Comparison of ENCODE assay signal across 32 cellular contexts in genomic region chr13:98200211-98200878, GRCh38. TPM values are rescaled to one million over a fixed set of nuclear protein-coding genes. Genes with fewer than 3 reads are reported as not detected.
DNase-seq lines count a peak whose midpoint lies in the region; ATAC-seq and TF ChIP-seq lines count a peak whose summit lies in the region.
"Had no signal": no experiment of that assay in that cellular context is flagged by ENCODE, and none has a peak within 500 bp of the region (broad histone marks: within the 10 kb centered on the region; RNA-seq: fewer than 3 reads in every experiment).

No MANE protein-coding gene starts in this region.

- peak overlapping the region; percentile 80 to 99 (median 97) for H3K27ac Mint-ChIP-seq in H9
- peak overlapping the region; percentile 18 for H3K27ac Mint-ChIP-seq in chondrocyte (ENCODE audit: unreplicated experiment)
- peak overlapping the region; percentile 85 for H3K27ac Mint-ChIP-seq in progenitor cell of endocrine pancreas
- no peak overlapping the region for H3K27ac Mint-ChIP-seq in activated T-helper 17 cell treated with anti-CD3 and anti-CD28 coated beads, Interleukin-2, amount 50 U/mL, for 72 hours
- H3K27ac Mint-ChIP-seq: activated CD8-positive, alpha-beta T cell treated with anti-CD3 and anti-CD28 coated beads, Interleukin-2, amount 10 ng/mL, durations not matched to agents 7 days and 5 days; B cell; T-helper 2 cell treated with Interferon-gamma antibody and Interleukin-4, amounts not matched to agents 5 μg/mL and 100 μg/mL, for 36 hours had no signal

- H3K4me3 Mint-ChIP-seq in H9 (peak overlapping the region; percentile 52 to 69), chondrocyte (ENCODE audit: unreplicated experiment) (no peak overlapping the region), progenitor cell of endocrine pancreas (ENCODE audit: low read depth) (peak overlapping the region; percentile 43)
- H3K4me3 Mint-ChIP-seq in activated T-helper 17 cell treated with anti-CD3 and anti-CD28 coated beads, Interleukin-2, amount 50 U/mL, for 72 hours: no peak overlapping the region
- H3K4me3 Mint-ChIP-seq: activated CD8-positive, alpha-beta T cell treated with anti-CD3 and anti-CD28 coated beads, Interleukin-2, amount 10 ng/mL, durations not matched to agents 7 days and 5 days; B cell; naive B cell; T-helper 2 cell treated with Interferon-gamma antibody and Interleukin-4, amounts not matched to agents 5 μg/mL and 100 μg/mL, for 36 hours had no signal

- no peak overlapping the region for H4K8ac ChIP-seq in H9 (replicated peaks; ENCODE audit: insufficient read length, low read depth, low read length)

- DNase-seq in H9 (peak; percentile 82), chondrocyte (ENCODE audit: low spot score) (no peak), iPS-NIHi7 (ENCODE audit: extremely low spot score) (peak; percentile 66), progenitor cell of endocrine pancreas (ENCODE audit: low spot score, unreplicated experiment) (no peak), NCI-H446 treated with DMSO at 0.1 percent for 48 hours (lab: John Stamatoyannopoulos, UW) (no peak), NCI-H1694 treated with DMSO at 0.1 percent for 48 hours (lab: John Stamatoyannopoulos, UW) (no peak)
- DNase-seq in stimulated activated CD4-positive, alpha-beta T cell treated with anti-CD3 and anti-CD28 coated beads, Interleukin-2, amount 100 ng/mL, for 24 hours: no peak
- DNase-seq: activated CD8-positive, alpha-beta T cell treated with anti-CD3 and anti-CD28 coated beads, Interleukin-2, amount 10 ng/mL, durations not matched to agents 7 days and 5 days; activated naive CD4-positive, alpha-beta T cell treated with anti-CD3 and anti-CD28 coated beads, Interleukin-2, amount 50 U/mL, for 16 hours; body of pancreas; DMS 273 treated with DMSO at 0.1 percent for 48 hours; dorsolateral prefrontal cortex; esophagus squamous epithelium; foreskin keratinocyte; GM23248; left ventricle myocardium inferior; naive B cell; NCI-H1436 treated with DMSO at 0.1 percent for 48 hours; NCI-H2107; NCI-H446; stimulated activated naive CD8-positive, alpha-beta T cell treated with anti-CD3 and anti-CD28 coated beads, Interleukin-15, Interleukin-2, amounts not matched to agents 100 U/mL and 50 U/mL, for 24 hours had no signal

- H2BK20ac ChIP-seq in H9 (ENCODE audit: low read depth, low read length, poor library complexity, severe bottlenecking): no peak overlapping the region

- H4K5ac ChIP-seq in H9 (ENCODE audit: insufficient read length, low read depth, low read length): no peak overlapping the region

- H4K91ac ChIP-seq in H9 (ENCODE audit: insufficient read length, low read depth, low read length): no peak overlapping the region

- peak overlapping the region; percentile 78 for H2AK5ac ChIP-seq in H9 (ENCODE audit: insufficient read length, low read length)

- no peak for TF ChIP-seq CTCF in H9 (conservative IDR thresholded peaks at IDR 0.05)
- TF ChIP-seq CTCF in chondrocyte (IDR thresholded peaks at IDR 0.05): no peak
- no peak for TF ChIP-seq CTCF in progenitor cell of endocrine pancreas (IDR thresholded peaks at IDR 0.05; ENCODE audit: unreplicated experiment)

- H3K56ac ChIP-seq in H9 (ENCODE audit: insufficient read length, low read depth, low read length): no peak overlapping the region

- H3K4me1 Mint-ChIP-seq in H9: peaks cover 45 to 51% of the 10 kb centered on the region in 2 experiments
- peaks cover 77% of the 10 kb centered on the region for H3K4me1 Mint-ChIP-seq in chondrocyte (ENCODE audit: low read depth)
- H3K4me1 Mint-ChIP-seq in progenitor cell of endocrine pancreas (ENCODE audit: low read depth): peaks cover 38% of the 10 kb centered on the region
- H3K4me1 Mint-ChIP-seq in activated T-helper 17 cell treated with anti-CD3 and anti-CD28 coated beads, Interleukin-2, amount 50 U/mL, for 72 hours: no peaks in the 10 kb centered on the region
- H3K4me1 Mint-ChIP-seq: B cell, naive B cell had no signal

- H3K18ac ChIP-seq in H9 (ENCODE audit: insufficient read length, low read depth, low read length): no peak overlapping the region

- H3K79me2 ChIP-seq in H9 (ENCODE audit: insufficient read depth, low read length): peaks cover 5% of the 10 kb centered on the region; the same call in 1 of the 2 replicates

- H3K9me3 ChIP-seq in H9 (ENCODE audit: control insufficient read depth, low read depth, low read length): no peaks in the 10 kb centered on the region
- H3K9me3 ChIP-seq: body of pancreas, vagina had no signal

- no peaks in the 10 kb centered on the region for H3K27me3 ChIP-seq in H9 (ENCODE audit: insufficient read depth, low read length)
- H3K27me3 ChIP-seq: body of pancreas, dorsolateral prefrontal cortex, esophagus squamous epithelium, foreskin keratinocyte, vagina had no signal

- peak overlapping the region; percentile 82 for H3K4me2 ChIP-seq in H9 (ENCODE audit: insufficient read depth, insufficient read length, low read length)

- H3K14ac ChIP-seq in H9 (ENCODE audit: insufficient read depth, low read length): no peak overlapping the region

- H3K9me3 Mint-ChIP-seq in H9 (peaks cover 17 to 20% of the 10 kb centered on the region in 2 experiments), chondrocyte (ENCODE audit: low read depth) (peaks cover 6% of the 10 kb centered on the region), progenitor cell of endocrine pancreas (ENCODE audit: low read depth) (peaks cover 8% of the 10 kb centered on the region)
- H3K9me3 Mint-ChIP-seq in activated T-helper 17 cell treated with anti-CD3 and anti-CD28 coated beads, Interleukin-2, amount 50 U/mL, for 72 hours: no peaks in the 10 kb centered on the region
- H3K9me3 Mint-ChIP-seq: T-helper 2 cell treated with Interferon-gamma antibody and Interleukin-4, amounts not matched to agents 5 μg/mL and 100 μg/mL, for 36 hours had no signal

- H3K27ac ChIP-seq in H9 (ENCODE audit: insufficient read length, low read depth, low read length): peak overlapping the region; percentile 87
- H3K27ac ChIP-seq: dorsolateral prefrontal cortex, esophagus squamous epithelium, foreskin keratinocyte, GM23248, left ventricle myocardium inferior, vagina had no signal

- no peak overlapping the region for H3K4ac ChIP-seq in H9 (ENCODE audit: low read depth, low read length)

- WGBS in H9 (ENCODE audit: extremely low coverage, insufficient read length, low lambda C conversion rate): no CpG with 5 or more reads among the region's 5 CpGs

- no peak overlapping the region for H3T11ph ChIP-seq in H9 (ENCODE audit: low read length)

- H3K27me3 Mint-ChIP-seq in H9 (ENCODE audit: low read depth): no peaks in the 10 kb centered on the region; the same call in 1 of the 2 replicates
- no peaks in the 10 kb centered on the region for H3K27me3 Mint-ChIP-seq in chondrocyte (ENCODE audit: low read depth)
- no peaks in the 10 kb centered on the region for H3K27me3 Mint-ChIP-seq in progenitor cell of endocrine pancreas
- H3K27me3 Mint-ChIP-seq in activated T-helper 17 cell treated with anti-CD3 and anti-CD28 coated beads, Interleukin-2, amount 50 U/mL, for 72 hours: peaks cover 4% of the 10 kb centered on the region

- H2BK15ac ChIP-seq in H9 (ENCODE audit: low read depth, low read length): no peak overlapping the region

- H2BK5ac ChIP-seq in H9 (ENCODE audit: insufficient read length, low read length): no peak overlapping the region

- no peak for ATAC-seq in activated T-helper 17 cell treated with anti-CD3 and anti-CD28 coated beads, Interleukin-2, amount 50 U/mL, for 72 hours (replicated peaks)
- ATAC-seq: activated CD8-positive, alpha-beta T cell treated with anti-CD3 and anti-CD28 coated beads, Interleukin-2, amount 10 ng/mL, durations not matched to agents 7 days and 5 days; body of pancreas; foreskin keratinocyte; stimulated activated naive CD8-positive, alpha-beta T cell treated with anti-CD3 and anti-CD28 coated beads, Interleukin-15, Interleukin-2, amounts not matched to agents 100 U/mL and 50 U/mL, for 24 hours had no signal

- H2AFZ ChIP-seq in H9 (ENCODE audit: low read length): no peak overlapping the region
- H2AFZ ChIP-seq: GM23248 had no signal

- peak overlapping the region; percentile 55 for H3K9ac ChIP-seq in H9 (ENCODE audit: extremely low read depth, insufficient read length, low read length)
- H3K9ac ChIP-seq: GM23248 had no signal

- peaks cover 6% of the 10 kb centered on the region for H3K23me2 ChIP-seq in H9 (ENCODE audit: insufficient read length, low read depth, low read length, poor library complexity, severe bottlenecking)

- H3K23ac ChIP-seq in H9 (ENCODE audit: insufficient read length, low read depth, low read length): no peak overlapping the region

- H3K79me1 ChIP-seq in H9 (ENCODE audit: insufficient read depth, low read depth, low read length, poor library complexity, severe bottlenecking): peaks cover 3% of the 10 kb centered on the region

- H2BK12ac ChIP-seq in H9 (ENCODE audit: insufficient read length, low read depth, low read length): no peak overlapping the region

- peaks cover 17 to 31% (median 20%) of the 10 kb centered on the region in 3 experiments for H3K36me3 Mint-ChIP-seq in H9 (ENCODE audit: insufficient read depth in 1 of 3, low read depth in 3 of 3)
- peaks cover 8% of the 10 kb centered on the region for H3K36me3 Mint-ChIP-seq in chondrocyte (ENCODE audit: low read depth)
- peaks cover 27% of the 10 kb centered on the region for H3K36me3 Mint-ChIP-seq in progenitor cell of endocrine pancreas (ENCODE audit: insufficient read depth)
- no peaks in the 10 kb centered on the region for H3K36me3 Mint-ChIP-seq in activated T-helper 17 cell treated with anti-CD3 and anti-CD28 coated beads, Interleukin-2, amount 50 U/mL, for 72 hours (ENCODE audit: low read depth)
- H3K36me3 Mint-ChIP-seq: naive B cell had no signal

- H2BK120ac ChIP-seq in H9 (ENCODE audit: low read depth, low read length, poor library complexity, severe bottlenecking): no peak overlapping the region

- peaks cover 9% of the 10 kb centered on the region for H3K4me1 ChIP-seq in H9 (ENCODE audit: insufficient read depth, low read length)
- H3K4me1 ChIP-seq: esophagus squamous epithelium, foreskin keratinocyte had no signal

- no peaks in the 10 kb centered on the region for H4K20me1 ChIP-seq in H9 (ENCODE audit: control insufficient read depth, insufficient read depth, insufficient read length)

RNA-seq across cellular contexts. Expression of gene RNF113B, which starts 23.3 kb away (rescaled TPM):
- total RNA-seq in H9 (2021) (not detected in 2 replicates), chondrocyte (not detected in 3 replicates), progenitor cell of endocrine pancreas (not detected in 2 replicates)
- total RNA-seq in activated T-helper 17 cell treated with anti-CD3 and anti-CD28 coated beads, Interleukin-2, amount 50 U/mL, for 72 hours: not detected
- total RNA-seq: activated CD8-positive, alpha-beta T cell treated with anti-CD3 and anti-CD28 coated beads, Interleukin-2, amount 10 ng/mL, durations not matched to agents 7 days and 5 days; B cell; body of pancreas; dorsolateral prefrontal cortex; esophagus squamous epithelium; foreskin keratinocyte; GM23248; left ventricle myocardium inferior; LHCN-M2; mesenteric fat pad; osteocyte; renal cortical epithelial cell; RPMI7951; skeletal muscle tissue; temporal lobe; vagina had no signal

RNA-seq across cellular contexts. Expression of gene FARP1, which starts 57.5 kb away (rescaled TPM):
- 95.9 and 97.4 TPM in 2 replicates for total RNA-seq in H9 (2021)
- 237 to 331 TPM (median 328 TPM) in 3 replicates for total RNA-seq in chondrocyte
- 266 and 278 TPM in 2 replicates for total RNA-seq in progenitor cell of endocrine pancreas
- total RNA-seq in activated T-helper 17 cell treated with anti-CD3 and anti-CD28 coated beads, Interleukin-2, amount 50 U/mL, for 72 hours: 1 to 10 TPM; 1.1 to 1.7 TPM

Comparison
In these comparisons a context has a peak if more than half of its experiments do, and no peak if none do; other contexts are left out.
1. DNase-seq: peak in H9 (single experiment) and iPS-NIHi7 (single experiment); none in chondrocyte (single experiment), progenitor cell of endocrine pancreas (single experiment), NCI-H446 treated with DMSO at 0.1 percent for 48 hours (single experiment), stimulated activated CD4-positive, alpha-beta T cell treated with anti-CD3 and anti-CD28 coated beads, Interleukin-2, amount 100 ng/mL, for 24 hours (0 of 2) and NCI-H1694 treated with DMSO at 0.1 percent for 48 hours (single experiment).
2. H3K4me3 Mint-ChIP-seq: peak in H9 (2 of 2) and progenitor cell of endocrine pancreas (single experiment); none in chondrocyte (single experiment) and activated T-helper 17 cell treated with anti-CD3 and anti-CD28 coated beads, Interleukin-2, amount 50 U/mL, for 72 hours (single experiment).
3. RNA of gene FARP1, which starts 57.5 kb away (total RNA-seq): 237 to 331 TPM in chondrocyte, 266 to 278 TPM in progenitor cell of endocrine pancreas and 95.9 to 97.4 TPM in H9; 1.1 to 1.7 TPM in activated T-helper 17 cell treated with anti-CD3 and anti-CD28 coated beads, Interleukin-2, amount 50 U/mL, for 72 hours; every median in the first group is over 10 times any median in the second.